8 cellular contexts compared by ENCODE assay signal in genomic region chr11:34358258-34358665, GRCh38.
DNase-seq lines count a peak whose midpoint lies in the region; ATAC-seq and TF ChIP-seq lines count a peak whose summit lies in the region.

No MANE protein-coding gene starts in this region.

- ATAC-seq in HG02884 (IDR thresholded peaks at IDR 0.05; ENCODE audit: unreplicated experiment), result peak; percentile 9

- H3K9me3 Mint-ChIP-seq in T-helper 1 cell treated with Interleukin-12 subunit alpha and Interleukin-12 subunit beta and Interleukin-4 antibody, amounts not matched to agents 30 μg/mL and 1 μg/mL, for 36 hours, result no peaks in the 10 kb centered on the region

- peak overlapping the region; percentile 85 for H3K4me3 Mint-ChIP-seq in T-helper 1 cell treated with Interleukin-12 subunit alpha and Interleukin-12 subunit beta and Interleukin-4 antibody, amounts not matched to agents 30 μg/mL and 1 μg/mL, for 36 hours

- DNase-seq in T-helper 1 cell, result no peak
- DNase-seq in NCI-H69 (lab: John Stamatoyannopoulos, UW), result peak; percentile 97
- peak; percentile 81 for DNase-seq in astrocyte of the spinal cord (ENCODE audit: low read depth, low spot score)
- peak; percentile 72 for DNase-seq in iPS-NIHi7 (ENCODE audit: extremely low spot score)
- no peak for DNase-seq in skeletal muscle cell (ENCODE audit: low read depth)
- no peak for DNase-seq in GM19240 (ENCODE audit: insufficient read length, low spot score)

- H3K27me3 Mint-ChIP-seq in T-helper 1 cell treated with Interleukin-12 subunit alpha and Interleukin-12 subunit beta and Interleukin-4 antibody, amounts not matched to agents 30 μg/mL and 1 μg/mL, for 36 hours (ENCODE audit: low read depth), result peaks cover 44% of the 10 kb centered on the region

- peaks cover 7% of the 10 kb centered on the region for H3K36me3 Mint-ChIP-seq in T-helper 1 cell treated with Interleukin-12 subunit alpha and Interleukin-12 subunit beta and Interleukin-4 antibody, amounts not matched to agents 30 μg/mL and 1 μg/mL, for 36 hours (ENCODE audit: low read depth)

- H3K4me1 Mint-ChIP-seq in T-helper 1 cell treated with Interleukin-12 subunit alpha and Interleukin-12 subunit beta and Interleukin-4 antibody, amounts not matched to agents 30 μg/mL and 1 μg/mL, for 36 hours (ENCODE audit: low read depth), result peaks cover 27% of the 10 kb centered on the region

- in situ Hi-C loops in astrocyte of the spinal cord (cut with HindIII; ENCODE audit: low sequenced_read_pairs), result no loop called here

- no peak for TF ChIP-seq CTCF in astrocyte of the spinal cord (IDR thresholded peaks at IDR 0.05; ENCODE audit: low read depth, low read length)

- peak overlapping the region; percentile 49 for H3K4me3 ChIP-seq in astrocyte of the spinal cord (ENCODE audit: low read depth, low read length)
- H3K4me3 ChIP-seq in skeletal muscle cell (ENCODE audit: low read depth, low read length), result peak overlapping the region; percentile 49

- H3K27ac Mint-ChIP-seq in T-helper 1 cell treated with Interleukin-12 subunit alpha and Interleukin-12 subunit beta and Interleukin-4 antibody, amounts not matched to agents 30 μg/mL and 1 μg/mL, for 36 hours, result peak overlapping the region; percentile 81

Comparison
In these comparisons a context has a peak if more than half of its experiments do, and no peak if none do; other contexts are left out.
1. DNase-seq: peak in NCI-H69 (single experiment), astrocyte of the spinal cord (single experiment) and iPS-NIHi7 (single experiment); none in T-helper 1 cell (0 of 5), skeletal muscle cell (single experiment) and GM19240 (single experiment).